ENCODE assay signal across 21 cellular contexts in the genomic region with DNA sequence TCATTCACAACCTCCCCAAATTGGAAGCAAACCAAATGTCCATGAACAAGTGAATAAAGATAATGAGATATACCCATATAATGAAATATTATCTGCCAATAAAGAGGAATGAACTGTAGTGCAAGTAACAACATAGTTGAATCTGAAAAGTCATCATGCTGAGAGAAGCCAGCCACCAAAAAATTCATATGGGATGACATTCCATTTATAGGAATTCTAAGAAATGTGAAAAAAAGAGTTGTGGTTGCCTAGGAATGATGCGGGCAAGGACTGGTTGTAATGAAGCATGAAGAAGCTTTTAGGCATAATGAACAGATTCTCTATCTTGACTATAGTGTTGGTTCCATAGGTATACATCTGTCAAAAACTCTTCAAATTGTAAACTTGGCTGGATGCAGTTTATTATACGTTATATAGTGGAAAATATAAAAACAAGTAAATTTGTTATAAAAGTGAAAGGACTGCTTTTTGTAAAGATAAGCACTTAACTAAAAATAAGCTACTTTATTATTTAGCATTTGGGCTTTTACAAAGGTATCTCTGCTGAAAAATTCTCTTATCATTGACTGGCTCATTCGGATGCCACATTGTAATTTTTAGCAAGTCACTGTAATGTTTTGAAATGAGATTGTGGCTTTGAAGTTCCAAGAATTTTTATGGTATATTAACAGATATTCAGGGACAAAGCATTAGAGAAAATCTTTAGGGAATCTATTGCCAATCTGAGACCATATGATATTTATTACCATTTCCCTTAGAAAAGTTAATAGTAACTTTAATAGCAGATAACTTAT. TPM values are rescaled to one million over a fixed set of nuclear protein-coding genes. Genes with fewer than 3 reads are reported as not detected.
DNase-seq lines count a peak whose midpoint lies in the region; ATAC-seq, FAIRE-seq and TF ChIP-seq lines count a peak whose summit lies in the region.
"Had no signal": no experiment of that assay in that cellular context is flagged by ENCODE, and none has a peak within 500 bp of the region (broad histone marks: within the 10 kb centered on the region; RNA-seq: fewer than 3 reads in every experiment).

No MANE protein-coding gene starts in this region.

- peaks cover 34% of the 10 kb centered on the region for H3K36me3 ChIP-seq in IMR-90 (ENCODE audit: control insufficient read depth, insufficient read depth, low read length)
- peaks cover 7 to 84% of the 10 kb centered on the region in 2 experiments for H3K36me3 ChIP-seq in mesenchymal stem cell (ENCODE audit: control insufficient read depth in 1 of 2, insufficient read depth in 2 of 2, low read depth in 1 of 2, low read length in 2 of 2)
- H3K36me3 ChIP-seq: cardiac muscle cell had no signal

- POLR2A ChIA-PET in IMR-90 (lab: Charles Lee; ENCODE audit: unreplicated experiment): no interaction called here

- H2BK15ac ChIP-seq in IMR-90 (ENCODE audit: low read depth, low read length) (no peak overlapping the region), mesenchymal stem cell (ENCODE audit: low read depth, poor library complexity, severe bottlenecking) (no peak overlapping the region)

- H2BK5ac ChIP-seq in IMR-90 (ENCODE audit: low read depth, low read length, poor library complexity, severe bottlenecking) (no peak overlapping the region), mesenchymal stem cell (ENCODE audit: low read depth, low read length, poor library complexity, severe bottlenecking) (no peak overlapping the region)

- H3K56ac ChIP-seq in IMR-90 (ENCODE audit: extremely low read depth, insufficient read depth, low read length): no peak overlapping the region

- no peak for FAIRE-seq in GM12891 (lab: Jason Lieb, UNC)

- H4K5ac ChIP-seq in IMR-90 (ENCODE audit: low read depth, low read length): no peak overlapping the region

- CTCF ChIA-PET in IMR-90 (lab: Yijun Ruan, JAX): interaction anchor here (0.7 to 1.0 kb wide), 2 partner anchors 12 to 196 kb away, joined by 3 to 4 read pairs; no protein-coding TSS in a partner anchor

- H3K9me3 ChIP-seq in IMR-90 (ENCODE audit: control insufficient read depth, insufficient read depth, low read length) (no peaks in the 10 kb centered on the region), mesenchymal stem cell (ENCODE audit: control insufficient read depth, low read length) (no peaks in the 10 kb centered on the region)
- H3K9me3 ChIP-seq: HAP-1, suprapubic skin had no signal

- no peak overlapping the region for H2AK5ac ChIP-seq in IMR-90 (ENCODE audit: low read depth, low read length)
- no peak overlapping the region for H2AK5ac ChIP-seq in mesenchymal stem cell (ENCODE audit: low read length, severe bottlenecking)

- H3K14ac ChIP-seq in IMR-90 (replicated peaks; ENCODE audit: low read depth, low read length): no peak overlapping the region
- no peak overlapping the region for H3K14ac ChIP-seq in mesenchymal stem cell (ENCODE audit: low read length in 2 of 2)

- in situ Hi-C loops in IMR-90 (cut with MboI; ENCODE audit: low sequenced_read_pairs): no loop called here
- in situ Hi-C loops in astrocyte of the spinal cord (cut with HindIII; ENCODE audit: low sequenced_read_pairs): no loop called here

- no peak overlapping the region for H3K4ac ChIP-seq in IMR-90 (ENCODE audit: low read depth, low read length)
- H3K4ac ChIP-seq in mesenchymal stem cell (ENCODE audit: low read depth in 1 of 2, low read length in 2 of 2): no peak overlapping the region

- no peaks in the 10 kb centered on the region for H3K36me3 Mint-ChIP-seq in stimulated activated naive B cell treated with anti-CD40 and anti-IgM and Interleukin-4, amounts not matched to agents 10 μg/mL and 1 μg/mL and 100 μg/mL, for 72 hours
- H3K36me3 Mint-ChIP-seq: activated naive CD8-positive, alpha-beta T cell; memory B cell; naive B cell had no signal

- no peaks in the 10 kb centered on the region for H3K9me3 Mint-ChIP-seq in stimulated activated naive B cell treated with anti-CD40 and anti-IgM and Interleukin-4, amounts not matched to agents 10 μg/mL and 1 μg/mL and 100 μg/mL, for 72 hours
- H3K9me3 Mint-ChIP-seq: memory B cell, naive B cell had no signal

- TF ChIP-seq POLR2A in IMR-90 (IDR thresholded peaks at IDR 0.05; ENCODE audit: low read depth, low read length): no peak
- no peak for TF ChIP-seq POLR2A in GM12891 (IDR thresholded peaks at IDR 0.05; ENCODE audit: low read depth, low read length)

- no peak for TF ChIP-seq RAD21 in IMR-90 (IDR thresholded peaks at IDR 0.05; ENCODE audit: low read length)

- H2AFZ ChIP-seq in IMR-90 (replicated peaks; ENCODE audit: low read length, poor library complexity) (no peak overlapping the region), mesenchymal stem cell (ENCODE audit: low read depth, low read length) (no peak overlapping the region)
- H2AFZ ChIP-seq: parathyroid adenoma had no signal

- no peaks in the 10 kb centered on the region for H3K27me3 ChIP-seq in IMR-90 (ENCODE audit: control insufficient read depth, insufficient read depth, low read length)
- no peaks in the 10 kb centered on the region for H3K27me3 ChIP-seq in mesenchymal stem cell (ENCODE audit: control insufficient read depth in 1 of 2, insufficient read depth in 1 of 2, low read length in 2 of 2)
- H3K27me3 ChIP-seq: cardiac muscle cell, dorsolateral prefrontal cortex, foreskin keratinocyte, suprapubic skin had no signal

- ATAC-seq in IMR-90 (ENCODE audit: low read depth): peak; percentile 42
- ATAC-seq in stimulated activated naive B cell treated with anti-CD40 and anti-IgM and Interleukin-4, amounts not matched to agents 10 μg/mL and 1 μg/mL and 100 μg/mL, for 72 hours (replicated peaks): no peak
- ATAC-seq: foreskin keratinocyte, sciatic nerve had no signal

- intact Hi-C loops in IMR-90 (cut with micrococcal nuclease): no loop called here

- H3K4me2 ChIP-seq in IMR-90 (ENCODE audit: low read depth, low read length): no peak overlapping the region
- no peak overlapping the region for H3K4me2 ChIP-seq in mesenchymal stem cell (ENCODE audit: low read length, poor library complexity, severe bottlenecking)

- H3K18ac ChIP-seq in IMR-90 (ENCODE audit: low read depth, low read length) (no peak overlapping the region), mesenchymal stem cell (ENCODE audit: low read depth in 1 of 2, low read length in 2 of 2) (no peak overlapping the region)

- no peak overlapping the region for H3K27ac Mint-ChIP-seq in stimulated activated naive B cell treated with anti-CD40 and anti-IgM and Interleukin-4, amounts not matched to agents 10 μg/mL and 1 μg/mL and 100 μg/mL, for 72 hours
- H3K27ac Mint-ChIP-seq: activated naive CD8-positive, alpha-beta T cell; memory B cell; naive B cell had no signal

- H3K23ac ChIP-seq in IMR-90 (ENCODE audit: low read depth, low read length): no peak overlapping the region
- no peak overlapping the region for H3K23ac ChIP-seq in mesenchymal stem cell (ENCODE audit: low read length in 2 of 2)

- H3K4me3 Mint-ChIP-seq in stimulated activated naive B cell treated with anti-CD40 and anti-IgM and Interleukin-4, amounts not matched to agents 10 μg/mL and 1 μg/mL and 100 μg/mL, for 72 hours: no peak overlapping the region
- H3K4me3 Mint-ChIP-seq: activated naive CD8-positive, alpha-beta T cell; memory B cell; naive B cell had no signal

- H4K8ac ChIP-seq in IMR-90 (ENCODE audit: low read depth in 2 of 2, low read length in 2 of 2) (no peak overlapping the region), mesenchymal stem cell (ENCODE audit: low read length) (no peak overlapping the region)

- BruUV-seq in IMR-90 (replicated peaks; lab: Mats Ljungman, UMichigan): no TSS peak

- H2BK12ac ChIP-seq in mesenchymal stem cell (ENCODE audit: low read length in 2 of 2): no peak overlapping the region

- dilution Hi-C loops in IMR-90 (cut with HindIII; ENCODE audit: low sequenced_read_pairs, unreplicated experiment): no loop called here

- H4K91ac ChIP-seq in IMR-90 (ENCODE audit: insufficient read depth, low read depth, low read length): no peak overlapping the region
- H4K91ac ChIP-seq in mesenchymal stem cell (ENCODE audit: low read length): no peak overlapping the region

- H2BK120ac ChIP-seq in IMR-90 (ENCODE audit: low read depth, low read length): no peak overlapping the region
- H2BK120ac ChIP-seq in mesenchymal stem cell (ENCODE audit: low read depth, low read length): no peak overlapping the region

- H2BK20ac ChIP-seq in IMR-90 (ENCODE audit: low read depth, low read length): no peak overlapping the region

- no peaks in the 10 kb centered on the region for H3K9me1 ChIP-seq in IMR-90 (ENCODE audit: insufficient read depth, low read length)

- no peaks in the 10 kb centered on the region for H3K4me1 ChIP-seq in IMR-90 (ENCODE audit: control insufficient read depth, insufficient read depth, low read length)
- peaks cover 1% of the 10 kb centered on the region for H3K4me1 ChIP-seq in mesenchymal stem cell (ENCODE audit: control insufficient read depth, insufficient read depth, low read depth, low read length)
- H3K4me1 ChIP-seq: foreskin keratinocyte, HAP-1, parathyroid adenoma, suprapubic skin had no signal

- TF ChIP-seq CTCF in AG09309 (IDR thresholded peaks at IDR 0.05; ENCODE audit: control insufficient read depth, insufficient read depth, low read depth, low read length, missing control alignments): no peak
- no peak for TF ChIP-seq CTCF in IMR-90 (conservative IDR thresholded peaks at IDR 0.05; ENCODE audit: low read depth, low read length)
- TF ChIP-seq CTCF in astrocyte of the spinal cord (IDR thresholded peaks at IDR 0.05; ENCODE audit: low read depth, low read length): no peak

- peaks cover 8 to 15% of the 10 kb centered on the region in 2 experiments for H3K79me1 ChIP-seq in IMR-90 (ENCODE audit: low read depth in 1 of 2, low read length in 2 of 2)
- peaks cover 5% of the 10 kb centered on the region for H3K79me1 ChIP-seq in mesenchymal stem cell (replicated peaks; ENCODE audit: low read length, poor library complexity, severe bottlenecking)

- H3K27ac ChIP-seq in IMR-90 (ENCODE audit: insufficient read depth, low read length): no peak overlapping the region
- peak overlapping the region; percentile 84 for H3K27ac ChIP-seq in mesenchymal stem cell (ENCODE audit: low read length, poor library complexity, severe bottlenecking)
- H3K27ac ChIP-seq: dorsolateral prefrontal cortex, foreskin keratinocyte, parathyroid adenoma, suprapubic skin had no signal

- H3K4me1 Mint-ChIP-seq in stimulated activated naive B cell treated with anti-CD40 and anti-IgM and Interleukin-4, amounts not matched to agents 10 μg/mL and 1 μg/mL and 100 μg/mL, for 72 hours: no peaks in the 10 kb centered on the region
- H3K4me1 Mint-ChIP-seq: memory B cell, naive B cell had no signal

- no peak overlapping the region for H3K9ac ChIP-seq in IMR-90 (ENCODE audit: low read depth, low read length)
- H3K9ac ChIP-seq in mesenchymal stem cell (ENCODE audit: low read length): no peak overlapping the region
- H3K9ac ChIP-seq: parathyroid adenoma had no signal

- no peaks in the 10 kb centered on the region for H3K27me3 Mint-ChIP-seq in stimulated activated naive B cell treated with anti-CD40 and anti-IgM and Interleukin-4, amounts not matched to agents 10 μg/mL and 1 μg/mL and 100 μg/mL, for 72 hours
- H3K27me3 Mint-ChIP-seq: naive B cell had no signal

- DNase-seq in AG09309 (ENCODE audit: low read depth): peak; percentile 11
- no peak for DNase-seq in IMR-90
- peak; percentile 65 for DNase-seq in astrocyte of the spinal cord (ENCODE audit: low read depth, low spot score)
- DNase-seq in mesenchymal stem cell: no peak
- DNase-seq in activated CD4-positive, CD25-positive, alpha-beta regulatory T cell (lab: John Stamatoyannopoulos, UW): no peak
- DNase-seq in stimulated activated naive B cell treated with anti-CD40 and anti-IgM and Interleukin-4, amounts not matched to agents 10 μg/mL and 1 μg/mL and 100 μg/mL, for 72 hours: no peak
- DNase-seq in GM12891 (ENCODE audit: insufficient read length, low spot score): no peak
- DNase-seq in 8988T: no peak
- DNase-seq: activated CD4-positive, CD25-positive, alpha-beta regulatory T cell treated with anti-CD3 and anti-CD28 coated beads, Interleukin-2, amount 50 U/mL, for 72 hours; dorsolateral prefrontal cortex; foreskin keratinocyte; naive B cell; NCI-H1417; NCI-H510A treated with DMSO at 0.1 percent for 48 hours had no signal

- H4K20me1 ChIP-seq in IMR-90 (ENCODE audit: insufficient read depth, low read length): no peaks in the 10 kb centered on the region; the same call in 1 of the 2 replicates

- WGBS in IMR-90 (ENCODE audit: extremely low coverage in 2 of 2, insufficient read length in 1 of 2), 2 experiments: 100% methylated on average over 1 of the region's 3 CpGs
- 93% methylated on average over 2 of the region's 3 CpGs for WGBS in mesenchymal stem cell

- no peak overlapping the region for H2AK9ac ChIP-seq in IMR-90 (replicated peaks; ENCODE audit: low read depth, low read length, poor library complexity)

- H3K4me3 ChIP-seq in AG09309 (ENCODE audit: control insufficient read depth, low read depth, low read length) (no peak overlapping the region), IMR-90 (ENCODE audit: insufficient read depth, low read depth, low read length) (no peak overlapping the region), astrocyte of the spinal cord (ENCODE audit: low read depth, low read length) (no peak overlapping the region), mesenchymal stem cell (ENCODE audit: insufficient read depth in 1 of 2, low read depth in 1 of 2, low read length in 2 of 2) (no peak overlapping the region)
- H3K4me3 ChIP-seq: cardiac muscle cell, dorsolateral prefrontal cortex, HAP-1, suprapubic skin had no signal

RNA-seq across cellular contexts. Expression of gene TTC23L, which starts 21.2 kb away (rescaled TPM):
- total RNA-seq in IMR-90 (2012; rRNA removed): under 0.01 TPM in 2 replicates
- polyA plus RNA-seq in IMR-90 (2012; rRNA removed): not detected in 2 replicates
- polyA plus RNA-seq in IMR-90 (2012; cell fraction: cytosol; rRNA removed): 0.03 TPM in 1 of 2 replicates, not detected in the other
- 0.19 TPM in 1 of 2 replicates, not detected in the other for polyA plus RNA-seq in IMR-90 (2012; cell fraction: nucleus; rRNA removed; ENCODE audit: low replicate concordance)
- polyA plus RNA-seq in mesenchymal stem cell (2013, experiment 1 of 2): 0.03 TPM
- 0.18 TPM for polyA plus RNA-seq in mesenchymal stem cell (2013, experiment 2 of 2)
- polyA plus RNA-seq in GM12891 (2012; ENCODE audit: low read depth, missing spikeins): 0.28 TPM
- polyA plus RNA-seq: foreskin keratinocyte had no signal

Comparison
In these comparisons a context has a peak if more than half of its experiments do, and no peak if none do; other contexts are left out.
1. DNase-seq: peak in AG09309 (single experiment) and astrocyte of the spinal cord (single experiment); none in IMR-90 (single experiment), mesenchymal stem cell (single experiment), activated CD4-positive, CD25-positive, alpha-beta regulatory T cell (0 of 4), stimulated activated naive B cell treated with anti-CD40 and anti-IgM and Interleukin-4, amounts not matched to agents 10 μg/mL and 1 μg/mL and 100 μg/mL, for 72 hours (single experiment), GM12891 (single experiment) and 8988T (single experiment).